30 cellular contexts compared by ENCODE assay signal in the genomic region with DNA sequence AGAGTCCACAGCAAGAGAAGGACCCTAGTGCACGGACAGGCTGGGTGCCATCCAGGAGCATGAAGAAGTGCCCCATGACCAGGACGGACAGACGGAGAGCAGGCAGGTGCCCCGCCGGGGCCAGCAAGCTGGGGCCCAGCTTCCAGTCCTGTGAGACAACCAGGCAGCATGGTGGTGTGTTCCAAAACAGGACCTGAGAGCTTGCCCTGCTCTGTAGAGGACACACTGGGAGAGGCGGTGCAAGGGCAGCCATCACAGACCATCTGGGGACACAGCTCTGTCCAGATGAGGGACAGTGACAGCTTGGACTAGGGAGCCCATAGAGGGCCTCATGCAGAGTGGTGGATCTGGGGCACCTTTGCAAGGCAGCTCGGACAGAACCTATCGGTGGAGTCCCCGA.
"Had no signal": no experiment of that assay in that cellular context is flagged by ENCODE, and none has a peak within 500 bp of the region (broad histone marks: within the 10 kb centered on the region; RNA-seq: fewer than 3 reads in every experiment).

No MANE protein-coding gene starts in this region.

- H3K4me3 ChIP-seq: esophagus squamous epithelium, hepatocyte, left lung, lower lobe of right lung, mucosa of descending colon, sigmoid colon, stomach, thyroid gland, upper lobe of left lung had no signal

- H3K79me2 ChIP-seq: hepatocyte had no signal

- DNase-seq: activated CD4-positive, alpha-beta memory T cell treated with anti-CD3 and anti-CD28 coated beads for 36 hours; activated CD4-positive, alpha-beta T cell treated with anti-CD3 and anti-CD28 coated beads for 4 hours; activated naive CD8-positive, alpha-beta T cell treated with anti-CD3 and anti-CD28 coated beads, Interleukin-2, amount 50 U/mL, for 24 hours; activated T-cell treated with anti-CD3 and anti-CD28 coated beads, Interleukin-2, amount 50 U/mL, for 48 hours; amygdala; central memory CD4-positive, alpha-beta T cell; effector CD4-positive, alpha-beta T cell; esophagus squamous epithelium; foreskin melanocyte; immature natural killer cell; kidney glomerular epithelial cell; left lung; lower lobe of right lung; mesendoderm; mucosa of descending colon; sigmoid colon; small intestine; stimulated activated CD4-positive, alpha-beta T cell treated with anti-CD3 and anti-CD28 coated beads, Interleukin-15, amount 100 ng/mL, for 24 hours; stimulated activated CD4-positive, alpha-beta T cell treated with anti-CD3 and anti-CD28 coated beads, Interleukin-2, amount 100 ng/mL, for 24 hours; stimulated activated naive B cell treated with anti-CD40 and anti-IgM and Interleukin-4, amounts not matched to agents 10 μg/mL and 1 μg/mL and 100 μg/mL, for 72 hours; stomach; thyroid gland had no signal

- H3K4me2 ChIP-seq: hepatocyte had no signal

- H3K27me3 ChIP-seq: hepatocyte, thyroid gland, upper lobe of left lung had no signal

- H2AFZ ChIP-seq: hepatocyte had no signal

- H3K9me3 Mint-ChIP-seq: activated CD4-positive, alpha-beta memory T cell treated with anti-CD3 and anti-CD28 coated beads for 36 hours; activated naive CD4-positive, alpha-beta T cell treated with anti-CD3 and anti-CD28 coated beads, Interleukin-2, amount 50 U/mL, for 24 hours; activated naive CD8-positive, alpha-beta T cell treated with anti-CD3 and anti-CD28 coated beads, Interleukin-2, amount 50 U/mL, for 24 hours; activated T-helper 2 cell treated with anti-CD3 and anti-CD28 coated beads, Interferon-gamma antibody, Interleukin-2, Interleukin-4, amounts not matched to agents 10 μg/mL and 5 μg/mL and 100 μg/mL, durations not matched to agents 14 hours and 24 hours and 36 hours; dendritic cell treated with granulocyte-macrophage colony-stimulating factor and Interleukin-4, amounts not matched to agents 40 ng/mL and 50 ng/mL, for 4 days; immature natural killer cell; natural killer cell treated with Interleukin-12 subunit alpha and Interleukin-12 subunit beta and Interleukin-15 and Interleukin-18, amount 100 ng/mL, for 72 hours; stimulated activated naive B cell treated with anti-CD40 and anti-IgM and Interleukin-4, amounts not matched to agents 10 μg/mL and 1 μg/mL and 100 μg/mL, for 72 hours had no signal

- H3K4me1 Mint-ChIP-seq: activated naive CD4-positive, alpha-beta T cell treated with anti-CD3 and anti-CD28 coated beads, Interleukin-2, amount 50 U/mL, for 24 hours; immature natural killer cell had no signal

- FAIRE-seq: small intestine, TTC549 had no signal

- H3K9me3 ChIP-seq: esophagus squamous epithelium, left lung, lower lobe of right lung, mucosa of descending colon, sigmoid colon, stomach, thyroid gland, upper lobe of left lung had no signal

- H3K4me3 Mint-ChIP-seq: activated CD4-positive, alpha-beta memory T cell treated with anti-CD3 and anti-CD28 coated beads for 36 hours; activated naive CD4-positive, alpha-beta T cell treated with anti-CD3 and anti-CD28 coated beads, Interleukin-2, amount 50 U/mL, for 24 hours; activated naive CD8-positive, alpha-beta T cell treated with anti-CD3 and anti-CD28 coated beads, Interleukin-2, amount 50 U/mL, for 24 hours; dendritic cell treated with granulocyte-macrophage colony-stimulating factor and Interleukin-4, amounts not matched to agents 40 ng/mL and 50 ng/mL, for 4 days; immature natural killer cell; natural killer cell treated with Interleukin-12 subunit alpha and Interleukin-12 subunit beta and Interleukin-15 and Interleukin-18, amount 100 ng/mL, for 72 hours; stimulated activated naive B cell treated with anti-CD40 and anti-IgM and Interleukin-4, amounts not matched to agents 10 μg/mL and 1 μg/mL and 100 μg/mL, for 72 hours had no signal

- ATAC-seq: activated naive CD8-positive, alpha-beta T cell treated with anti-CD3 and anti-CD28 coated beads, Interleukin-2, amount 50 U/mL, for 24 hours; left lung; lower lobe of right lung; mucosa of descending colon; stimulated activated naive B cell treated with anti-CD40 and anti-IgM and Interleukin-4, amounts not matched to agents 10 μg/mL and 1 μg/mL and 100 μg/mL, for 72 hours had no signal

- H3K36me3 ChIP-seq: esophagus squamous epithelium, left lung, lower lobe of right lung, sigmoid colon, stomach, thyroid gland, upper lobe of left lung had no signal

- H3K36me3 Mint-ChIP-seq: activated CD4-positive, alpha-beta memory T cell treated with anti-CD3 and anti-CD28 coated beads for 36 hours; activated naive CD4-positive, alpha-beta T cell treated with anti-CD3 and anti-CD28 coated beads, Interleukin-2, amount 50 U/mL, for 24 hours; immature natural killer cell; natural killer cell treated with Interleukin-12 subunit alpha and Interleukin-12 subunit beta and Interleukin-15 and Interleukin-18, amount 100 ng/mL, for 72 hours had no signal

- H3K27ac Mint-ChIP-seq: activated CD4-positive, alpha-beta memory T cell treated with anti-CD3 and anti-CD28 coated beads for 36 hours; activated naive CD4-positive, alpha-beta T cell treated with anti-CD3 and anti-CD28 coated beads, Interleukin-2, amount 50 U/mL, for 24 hours; activated naive CD8-positive, alpha-beta T cell treated with anti-CD3 and anti-CD28 coated beads, Interleukin-2, amount 50 U/mL, for 24 hours; activated T-helper 2 cell treated with anti-CD3 and anti-CD28 coated beads, Interferon-gamma antibody, Interleukin-2, Interleukin-4, amounts not matched to agents 10 μg/mL and 5 μg/mL and 100 μg/mL, durations not matched to agents 14 hours and 24 hours and 36 hours; dendritic cell treated with granulocyte-macrophage colony-stimulating factor and Interleukin-4, amounts not matched to agents 40 ng/mL and 50 ng/mL, for 4 days; immature natural killer cell; natural killer cell treated with Interleukin-12 subunit alpha and Interleukin-12 subunit beta and Interleukin-15 and Interleukin-18, amount 100 ng/mL, for 72 hours; stimulated activated naive B cell treated with anti-CD40 and anti-IgM and Interleukin-4, amounts not matched to agents 10 μg/mL and 1 μg/mL and 100 μg/mL, for 72 hours had no signal

- H3K27ac ChIP-seq: esophagus squamous epithelium, hepatocyte, left lung, lower lobe of right lung, sigmoid colon, stomach, thyroid gland, upper lobe of left lung, VCaP had no signal

- H3K4me1 ChIP-seq: esophagus squamous epithelium, left lung, lower lobe of right lung, upper lobe of left lung had no signal
